Comparison of ENCODE assay signal across 20 cellular contexts in genomic region chr22:48217596-48217995, GRCh38.
"Had no signal": no experiment of that assay in that cellular context is flagged by ENCODE, and none has a peak within 500 bp of the region (broad histone marks: within the 10 kb centered on the region; RNA-seq: fewer than 3 reads in every experiment).

No MANE protein-coding gene starts in this region.

- H3K4me1 ChIP-seq: SJSA1 had no signal

- H3K4me3 Mint-ChIP-seq: IgD-negative memory B cell had no signal

- H3K27ac Mint-ChIP-seq: IgD-negative memory B cell had no signal

- H3K36me3 ChIP-seq: SJSA1 had no signal

- DNase-seq: MV-4-11, NCI-H1048, NCI-H1105, NCI-H1417, NCI-H1436 treated with DMSO at 0.1 percent for 48 hours, NCI-H1694, NCI-H187 treated with DMSO at 0.1 percent for 48 hours, NCI-H2029 treated with DMSO at 0.1 percent for 48 hours, NCI-H2227 treated with DMSO at 0.1 percent for 48 hours, NCI-H524, NCI-H526 treated with DMSO at 0.1 percent for 48 hours, NCI-H748 treated with DMSO at 0.1 percent for 48 hours, Right ventricle myocardium superior, RPMI8226, SIG-M5 had no signal

- H3K4me3 ChIP-seq: K562, SJSA1, SK-N-MC had no signal

- H3K9me3 ChIP-seq: SJSA1 had no signal

- H3K27ac ChIP-seq: HL-60, SJSA1, SK-N-MC had no signal

- H3K4me1 Mint-ChIP-seq: IgD-negative memory B cell had no signal

- ATAC-seq: K562 had no signal
